ENCODE assay signal across 15 cellular contexts in genomic region chr1:220043646-220044045, GRCh38. TPM values are rescaled to one million over a fixed set of nuclear protein-coding genes. Genes with fewer than 3 reads are reported as not detected.
DNase-seq lines count a peak whose midpoint lies in the region; ATAC-seq and TF ChIP-seq lines count a peak whose summit lies in the region.
"Had no signal": no experiment of that assay in that cellular context is flagged by ENCODE, and none has a peak within 500 bp of the region (broad histone marks: within the 10 kb centered on the region; RNA-seq: fewer than 3 reads in every experiment).

No MANE protein-coding gene starts in this region.

- TF ChIP-seq POLR2A in GM18505 (IDR thresholded peaks at IDR 0.05; ENCODE audit: borderline replicate concordance, extremely low read depth, insufficient read depth, insufficient read length) = no peak

- no peaks in the 10 kb centered on the region for H3K9me3 Mint-ChIP-seq in activated T-cell treated with anti-CD3 and anti-CD28 coated beads, Interleukin-2, amount 50 U/mL, for 24 hours
- H3K9me3 Mint-ChIP-seq in activated naive CD8-positive, alpha-beta T cell treated with anti-CD3 and anti-CD28 coated beads, Interleukin-2, amount 50 U/mL, for 24 hours = no peaks in the 10 kb centered on the region
- no peaks in the 10 kb centered on the region for H3K9me3 Mint-ChIP-seq in osteocyte (ENCODE audit: unreplicated experiment)

- ATAC-seq in activated naive CD8-positive, alpha-beta T cell treated with anti-CD3 and anti-CD28 coated beads, Interleukin-2, amount 50 U/mL, for 24 hours = no peak
- no peak for ATAC-seq in HG03045 (IDR thresholded peaks at IDR 0.05; ENCODE audit: unreplicated experiment)
- ATAC-seq in GM18505 (IDR thresholded peaks at IDR 0.05; ENCODE audit: unreplicated experiment) = no peak

- peak overlapping the region; percentile 93 for H3K27ac Mint-ChIP-seq in activated T-cell treated with anti-CD3 and anti-CD28 coated beads, Interleukin-2, amount 50 U/mL, for 24 hours
- peak overlapping the region; percentile 79 for H3K27ac Mint-ChIP-seq in activated naive CD8-positive, alpha-beta T cell treated with anti-CD3 and anti-CD28 coated beads, Interleukin-2, amount 50 U/mL, for 24 hours
- no peak overlapping the region for H3K27ac Mint-ChIP-seq in osteocyte (ENCODE audit: unreplicated experiment)

- H3K27ac ChIP-seq in brain microvascular endothelial cell = no peak overlapping the region
- H3K27ac ChIP-seq: prostate gland, thoracic aorta had no signal

- peaks cover 68% of the 10 kb centered on the region for H3K36me3 Mint-ChIP-seq in activated T-cell treated with anti-CD3 and anti-CD28 coated beads, Interleukin-2, amount 50 U/mL, for 24 hours (ENCODE audit: low read depth)
- peaks cover 36% of the 10 kb centered on the region for H3K36me3 Mint-ChIP-seq in activated naive CD8-positive, alpha-beta T cell treated with anti-CD3 and anti-CD28 coated beads, Interleukin-2, amount 50 U/mL, for 24 hours (ENCODE audit: low read depth)
- peaks cover 19% of the 10 kb centered on the region for H3K36me3 Mint-ChIP-seq in osteocyte (ENCODE audit: unreplicated experiment)

- no peak for DNase-seq in activated T-cell treated with anti-CD3 and anti-CD28 coated beads, Interleukin-2, amount 50 U/mL, for 24 hours
- DNase-seq in activated T-cell treated with anti-CD3 and anti-CD28 coated beads, Interleukin-2, amount 50 U/mL, for 1 hour = no peak
- DNase-seq in activated naive CD8-positive, alpha-beta T cell treated with anti-CD3 and anti-CD28 coated beads, Interleukin-2, amount 50 U/mL, for 24 hours = no peak
- DNase-seq in osteocyte (ENCODE audit: extremely low spot score, unreplicated experiment) (no peak), brain microvascular endothelial cell (no peak)
- DNase-seq: activated CD4-positive, alpha-beta T cell treated with anti-CD3 and anti-CD28 coated beads for 4 hours; cerebellar nuclear complex; islet precursor cell; NCI-H1417; NCI-H446 had no signal

- no peak for TF ChIP-seq CTCF in Loucy (conservative IDR thresholded peaks at IDR 0.05; ENCODE audit: low read length)
- TF ChIP-seq CTCF in osteocyte (IDR thresholded peaks at IDR 0.05) = no peak
- TF ChIP-seq CTCF in brain microvascular endothelial cell (IDR thresholded peaks at IDR 0.05; ENCODE audit: low read depth, low read length, missing control alignments) = no peak

- H3K4me2 ChIP-seq in Loucy (ENCODE audit: low read depth, low read length, poor library complexity, severe bottlenecking) = peak overlapping the region; percentile 81

- peak overlapping the region; percentile 98 for H3K4me3 Mint-ChIP-seq in activated T-cell treated with anti-CD3 and anti-CD28 coated beads, Interleukin-2, amount 50 U/mL, for 24 hours
- peak overlapping the region; percentile 72 for H3K4me3 Mint-ChIP-seq in activated naive CD8-positive, alpha-beta T cell treated with anti-CD3 and anti-CD28 coated beads, Interleukin-2, amount 50 U/mL, for 24 hours
- peak overlapping the region; percentile 11 for H3K4me3 Mint-ChIP-seq in osteocyte (ENCODE audit: unreplicated experiment)

- H3K27me3 Mint-ChIP-seq in activated T-cell treated with anti-CD3 and anti-CD28 coated beads, Interleukin-2, amount 50 U/mL, for 24 hours = no peaks in the 10 kb centered on the region
- peaks cover 2% of the 10 kb centered on the region for H3K27me3 Mint-ChIP-seq in activated naive CD8-positive, alpha-beta T cell treated with anti-CD3 and anti-CD28 coated beads, Interleukin-2, amount 50 U/mL, for 24 hours
- no peaks in the 10 kb centered on the region for H3K27me3 Mint-ChIP-seq in osteocyte (ENCODE audit: unreplicated experiment)

- H2AFZ ChIP-seq in Loucy (ENCODE audit: low read length) = no peak overlapping the region

- H3K79me2 ChIP-seq in Loucy (ENCODE audit: insufficient read depth, low read length) = peaks cover 66% of the 10 kb centered on the region

- peaks cover 6% of the 10 kb centered on the region; the same call in 1 of the 2 replicates for H3K36me3 ChIP-seq in Loucy (ENCODE audit: insufficient read depth, low read length)
- peaks cover 11% of the 10 kb centered on the region for H3K36me3 ChIP-seq in brain microvascular endothelial cell (replicated peaks)
- H3K36me3 ChIP-seq: prostate gland had no signal

- H3K4me1 Mint-ChIP-seq in activated T-cell treated with anti-CD3 and anti-CD28 coated beads, Interleukin-2, amount 50 U/mL, for 24 hours (ENCODE audit: low read depth) = peaks cover 63% of the 10 kb centered on the region
- H3K4me1 Mint-ChIP-seq in activated naive CD8-positive, alpha-beta T cell treated with anti-CD3 and anti-CD28 coated beads, Interleukin-2, amount 50 U/mL, for 24 hours = peaks cover 61% of the 10 kb centered on the region
- H3K4me1 Mint-ChIP-seq in osteocyte (ENCODE audit: unreplicated experiment) = peaks cover 24% of the 10 kb centered on the region

- no peaks in the 10 kb centered on the region for H3K9me3 ChIP-seq in Loucy (ENCODE audit: insufficient read depth, low read depth, low read length)
- H3K9me3 ChIP-seq: prostate gland, thoracic aorta had no signal

- H3K27me3 ChIP-seq in Loucy (ENCODE audit: insufficient read depth, low read length, poor library complexity, severe bottlenecking) (no peaks in the 10 kb centered on the region), brain microvascular endothelial cell (replicated peaks) (no peaks in the 10 kb centered on the region)

- peaks cover 12% of the 10 kb centered on the region for H4K20me1 ChIP-seq in Loucy (ENCODE audit: insufficient read depth, low read length, poor library complexity, severe bottlenecking)

- in situ Hi-C loops in brain microvascular endothelial cell (cut with HindIII; ENCODE audit: low pct_ligation_motif_present, low sequenced_read_pairs) = no loop called here

- no peaks in the 10 kb centered on the region for H3K9me2 ChIP-seq in Loucy (replicated peaks; ENCODE audit: low read depth, low read length)

- peaks cover 29% of the 10 kb centered on the region for H3K4me1 ChIP-seq in Loucy (ENCODE audit: insufficient read depth, low read length, poor library complexity, severe bottlenecking)
- H3K4me1 ChIP-seq: prostate gland had no signal

- peak overlapping the region; percentile 88 for H3K4me3 ChIP-seq in Loucy (ENCODE audit: low read length, poor library complexity, severe bottlenecking)
- H3K4me3 ChIP-seq in brain microvascular endothelial cell (ENCODE audit: low read depth, low read length) = no peak overlapping the region
- H3K4me3 ChIP-seq: prostate gland, thoracic aorta had no signal

- H3K9ac ChIP-seq in Loucy (ENCODE audit: low read depth, low read length, poor library complexity, severe bottlenecking) = peak overlapping the region; percentile 37

- no peaks in the 10 kb centered on the region for H3F3A ChIP-seq in Loucy (ENCODE audit: low read depth)

RNA-seq across cellular contexts. Expression of gene EPRS1, which starts 2.7 kb away (rescaled TPM):
- 158 and 165 TPM in 2 replicates for total RNA-seq in osteocyte

RNA-seq across cellular contexts. Expression of gene BPNT1, which starts 45.9 kb away (rescaled TPM):
- 23.3 and 24.6 TPM in 2 replicates for total RNA-seq in osteocyte

RNA-seq across cellular contexts. Expression of gene IARS2, which starts 50.3 kb away (rescaled TPM):
- total RNA-seq in osteocyte = 65.6 and 67.0 TPM in 2 replicates

Comparison
In these comparisons a context has a peak if more than half of its experiments do, and no peak if none do; other contexts are left out.
1. H3K4me3 Mint-ChIP-seq: peak in every context shown above with its lines; median percentile 98 in activated T-cell treated with anti-CD3 and anti-CD28 coated beads, Interleukin-2, amount 50 U/mL, for 24 hours; 72 in activated naive CD8-positive, alpha-beta T cell treated with anti-CD3 and anti-CD28 coated beads, Interleukin-2, amount 50 U/mL, for 24 hours; 11 in osteocyte.